Comparison of ENCODE assay signal across 19 cellular contexts in genomic region chr7:34135924-34136323, GRCh38.
"Had no signal": no experiment of that assay in that cellular context is flagged by ENCODE, and none has a peak within 500 bp of the region (broad histone marks: within the 10 kb centered on the region; RNA-seq: fewer than 3 reads in every experiment).

No MANE protein-coding gene starts in this region.

- H3K9me3 ChIP-seq: left ventricle myocardium inferior, tibial nerve, uterus had no signal

- H3K4me3 Mint-ChIP-seq: activated CD4-positive, alpha-beta T cell treated with anti-CD3 and anti-CD28 coated beads, Interleukin-2, amount 10 ng/mL, durations not matched to agents 24 days and 14 days; activated CD8-positive, alpha-beta T cell treated with anti-CD3 and anti-CD28 coated beads for 36 hours; activated naive CD8-positive, alpha-beta T cell treated with anti-CD3 and anti-CD28 coated beads, Interleukin-2, amount 10 ng/mL, durations not matched to agents 7 days and 5 days; T-cell had no signal

- H3K4me1 ChIP-seq: left ventricle myocardium inferior, tibial nerve, uterus had no signal

- DNase-seq: activated CD4-positive, alpha-beta T cell treated with anti-CD3 and anti-CD28 coated beads, Interleukin-2, amount 10 ng/mL, durations not matched to agents 24 days and 14 days; activated CD8-positive, alpha-beta T cell treated with anti-CD3 and anti-CD28 coated beads for 36 hours; activated naive CD4-positive, alpha-beta T cell treated with Interleukin-2 at 50 U/mL for 16 hours; activated naive CD8-positive, alpha-beta T cell treated with anti-CD3 and anti-CD28 coated beads, Interleukin-2, amount 10 ng/mL, durations not matched to agents 7 days and 5 days; activated T-cell treated with anti-CD3 and anti-CD28 coated beads, Interleukin-2, amount 50 U/mL, for 1 hour; anterior cingulate cortex; foreskin melanocyte; hypothalamus; left ventricle myocardium inferior; occipital lobe; right cardiac atrium; stimulated activated naive CD8-positive, alpha-beta T cell treated with anti-CD3 and anti-CD28 coated beads, Interleukin-15, Interleukin-2, amounts not matched to agents 100 U/mL and 50 U/mL, for 24 hours; T-cell; T-helper 9 cell; uterus had no signal

- ATAC-seq: activated CD8-positive, alpha-beta T cell treated with anti-CD3 and anti-CD28 coated beads for 36 hours; stimulated activated naive CD8-positive, alpha-beta T cell treated with anti-CD3 and anti-CD28 coated beads, Interleukin-15, Interleukin-2, amounts not matched to agents 100 U/mL and 50 U/mL, for 24 hours; T-cell had no signal

- H3K4me1 Mint-ChIP-seq: activated CD4-positive, alpha-beta T cell treated with anti-CD3 and anti-CD28 coated beads, Interleukin-2, amount 10 ng/mL, durations not matched to agents 24 days and 14 days; activated naive CD8-positive, alpha-beta T cell treated with anti-CD3 and anti-CD28 coated beads, Interleukin-2, amount 10 ng/mL, durations not matched to agents 7 days and 5 days; T-cell had no signal

- H3K36me3 Mint-ChIP-seq: activated naive CD8-positive, alpha-beta T cell treated with anti-CD3 and anti-CD28 coated beads, Interleukin-2, amount 10 ng/mL, durations not matched to agents 7 days and 5 days; T-cell had no signal

- H3K27me3 ChIP-seq: tibial nerve, uterus had no signal

- H3K36me3 ChIP-seq: left ventricle myocardium inferior, tibial nerve, uterus had no signal

- H3K9me3 Mint-ChIP-seq: activated CD4-positive, alpha-beta T cell treated with anti-CD3 and anti-CD28 coated beads, Interleukin-2, amount 10 ng/mL, durations not matched to agents 24 days and 14 days; activated CD8-positive, alpha-beta T cell treated with anti-CD3 and anti-CD28 coated beads for 36 hours; activated naive CD8-positive, alpha-beta T cell treated with anti-CD3 and anti-CD28 coated beads, Interleukin-2, amount 10 ng/mL, durations not matched to agents 7 days and 5 days; activated T-helper 2 cell treated with anti-CD3 and anti-CD28 coated beads, Interferon-gamma antibody, Interleukin-2, Interleukin-4, amounts not matched to agents 10 μg/mL and 5 μg/mL and 100 μg/mL, durations not matched to agents 14 hours and 24 hours and 36 hours had no signal

- H3K27ac ChIP-seq: left ventricle myocardium inferior, skin epidermis, tibial nerve, uterus had no signal

- H3K27me3 Mint-ChIP-seq: activated CD4-positive, alpha-beta T cell treated with anti-CD3 and anti-CD28 coated beads, Interleukin-2, amount 10 ng/mL, durations not matched to agents 24 days and 14 days; activated naive CD8-positive, alpha-beta T cell treated with anti-CD3 and anti-CD28 coated beads, Interleukin-2, amount 10 ng/mL, durations not matched to agents 7 days and 5 days; progenitor cell of endocrine pancreas had no signal

- H3K4me3 ChIP-seq: left ventricle myocardium inferior, skin epidermis, tibial nerve, uterus had no signal

- H3K27ac Mint-ChIP-seq: activated CD4-positive, alpha-beta T cell treated with anti-CD3 and anti-CD28 coated beads, Interleukin-2, amount 10 ng/mL, durations not matched to agents 24 days and 14 days; activated CD8-positive, alpha-beta T cell treated with anti-CD3 and anti-CD28 coated beads for 36 hours; activated naive CD8-positive, alpha-beta T cell treated with anti-CD3 and anti-CD28 coated beads, Interleukin-2, amount 10 ng/mL, durations not matched to agents 7 days and 5 days; activated T-helper 2 cell treated with anti-CD3 and anti-CD28 coated beads, Interferon-gamma antibody, Interleukin-2, Interleukin-4, amounts not matched to agents 10 μg/mL and 5 μg/mL and 100 μg/mL, durations not matched to agents 14 hours and 24 hours and 36 hours; progenitor cell of endocrine pancreas; T-cell had no signal
